1 cellular context compared by ENCODE assay signal in genomic region chrX:53078943-53079342, GRCh38.
A peak's percentile ranks its signal among the peaks of the same experiment; 100 is the strongest.
TF ChIP-seq lines count a peak whose summit lies in the region.

No MANE protein-coding gene starts in this region.

TF ChIP-seq in HEK293, 187 proteins besides CTCF, POLR2A, EP300 and RAD21 (continued from another document):
- TF ChIP-seq PRDM10 (tag by site-specific recombination; IDR thresholded peaks at IDR 0.05) = peak; percentile 46; the same call in 1 of the 2 replicates
- no peak for TF ChIP-seq ZEB2 (tag by site-specific recombination; IDR thresholded peaks at IDR 0.05)
- TF ChIP-seq BCL11B (tag by site-specific recombination; IDR thresholded peaks at IDR 0.05; ENCODE audit: low read depth) = no peak
- TF ChIP-seq IKZF3 (tag by site-specific recombination; IDR thresholded peaks at IDR 0.05) = no peak
- TF ChIP-seq ZXDB (tag by site-specific recombination; IDR thresholded peaks at IDR 0.05) = no peak
- TF ChIP-seq ZNF843 (tag by site-specific recombination; IDR thresholded peaks at IDR 0.05) = no peak
- 0 out of 2 replicates have a peak, but pooled peaks have one; percentile 20 for TF ChIP-seq ZBTB17 (tag by site-specific recombination; IDR thresholded peaks at IDR 0.05)
- TF ChIP-seq ZNF10 (tag by site-specific recombination; IDR thresholded peaks at IDR 0.05) = no peak
